Comparison of ENCODE assay signal across 8 cellular contexts in genomic region chr5:179550511-179551342, GRCh38. TPM values are rescaled to one million over a fixed set of nuclear protein-coding genes. Genes with fewer than 3 reads are reported as not detected.
DNase-seq lines count a peak whose midpoint lies in the region; ATAC-seq and TF ChIP-seq lines count a peak whose summit lies in the region.

TSS of gene RUFY1 (plus strand) at chr5:179550554. CDS start at chr5:179550570, 16 bp downstream.

- peak; percentile 91 for DNase-seq in D341Med (ENCODE audit: low spot score)
- DNase-seq in HS-5 (ENCODE audit: low read depth) = peak; percentile 53
- DNase-seq in Peyer's patch = peak; percentile 79 to 94 (median 93)
- peak; percentile 83 for DNase-seq in activated T-helper 1 cell treated with anti-CD3 and anti-CD28 coated beads, Interleukin-12 subunit alpha, Interleukin-12 subunit beta, Interleukin-2, Interleukin-4 antibody, amounts not matched to agents 30 ng/mL and 10 ng/mL and 1 ng/mL, durations not matched to agents 14 hours and 24 hours and 36 hours (ENCODE audit: low spot score)
- DNase-seq in fibroblast of mammary gland (ENCODE audit: low read depth) = peak; percentile 73
- DNase-seq in natural killer cell treated with Interleukin-12 subunit alpha and Interleukin-12 subunit beta and Interleukin-15 and Interleukin-18, amount 100 ng/mL, for 72 hours (ENCODE audit: low spot score) = peak; percentile 91
- DNase-seq in stimulated activated naive CD4-positive, alpha-beta T cell treated with Interleukin-2 at 50 U/mL for 16 hours (lab: John Stamatoyannopoulos, UW) = peak; percentile 81

- H3K27me3 Mint-ChIP-seq in activated T-helper 1 cell treated with anti-CD3 and anti-CD28 coated beads, Interleukin-12 subunit alpha, Interleukin-12 subunit beta, Interleukin-2, Interleukin-4 antibody, amounts not matched to agents 30 ng/mL and 10 ng/mL and 1 ng/mL, durations not matched to agents 14 hours and 24 hours and 36 hours (ENCODE audit: insufficient read depth) = peaks cover 2% of the 10 kb centered on the region
- H3K27me3 Mint-ChIP-seq in natural killer cell treated with Interleukin-12 subunit alpha and Interleukin-12 subunit beta and Interleukin-15 and Interleukin-18, amount 100 ng/mL, for 72 hours = no peaks in the 10 kb centered on the region

- peak; percentile 79 to 88 for TF ChIP-seq POLR2A in Peyer's patch (IDR thresholded peaks at IDR 0.05)

- peak within 1 kb of the TSS; percentile 99 for H3K4me3 Mint-ChIP-seq in activated T-helper 1 cell treated with anti-CD3 and anti-CD28 coated beads, Interleukin-12 subunit alpha, Interleukin-12 subunit beta, Interleukin-2, Interleukin-4 antibody, amounts not matched to agents 30 ng/mL and 10 ng/mL and 1 ng/mL, durations not matched to agents 14 hours and 24 hours and 36 hours
- H3K4me3 Mint-ChIP-seq in natural killer cell treated with Interleukin-12 subunit alpha and Interleukin-12 subunit beta and Interleukin-15 and Interleukin-18, amount 100 ng/mL, for 72 hours = peak within 1 kb of the TSS; percentile 99

- intact Hi-C loops in activated T-helper 1 cell treated with anti-CD3 and anti-CD28 coated beads, Interleukin-12 subunit alpha, Interleukin-12 subunit beta, Interleukin-2, Interleukin-4 antibody, amounts not matched to agents 30 ng/mL and 10 ng/mL and 1 ng/mL, durations not matched to agents 14 hours and 24 hours and 36 hours (cut with micrococcal nuclease) = loop anchor here (1.0 to 10.0 kb wide), 11 partner anchors 9 to 1694 kb away; partner anchors contain the start of genes CANX, CLK4, HNRNPH1 and MAML1

- peak within 1 kb of the TSS; percentile 95 to 99 (median 97) for H3K27ac ChIP-seq in Peyer's patch

- peak; percentile 49 for ATAC-seq in GM19468 (IDR thresholded peaks at IDR 0.05; ENCODE audit: extremely low read depth, unreplicated experiment)
- peak; percentile 92 to 94 for ATAC-seq in natural killer cell treated with Interleukin-12 subunit alpha and Interleukin-12 subunit beta and Interleukin-15 and Interleukin-18, amount 100 ng/mL, for 72 hours

- H3K4me1 Mint-ChIP-seq in activated T-helper 1 cell treated with anti-CD3 and anti-CD28 coated beads, Interleukin-12 subunit alpha, Interleukin-12 subunit beta, Interleukin-2, Interleukin-4 antibody, amounts not matched to agents 30 ng/mL and 10 ng/mL and 1 ng/mL, durations not matched to agents 14 hours and 24 hours and 36 hours (ENCODE audit: low read depth) = peaks cover 28% of the 10 kb centered on the region
- peaks cover 11 to 22% of the 10 kb centered on the region in 2 donors for H3K4me1 Mint-ChIP-seq in natural killer cell treated with Interleukin-12 subunit alpha and Interleukin-12 subunit beta and Interleukin-15 and Interleukin-18, amount 100 ng/mL, for 72 hours (ENCODE audit: low read depth in 2 of 2)

- H3K9me3 ChIP-seq in Peyer's patch = no peaks in the 10 kb centered on the region

- TF ChIP-seq CTCF in Peyer's patch (IDR thresholded peaks at IDR 0.05) = peak in 4 of 6 experiments; percentile 22 to 53 (median 39)
- no peak for TF ChIP-seq CTCF in fibroblast of mammary gland (conservative IDR thresholded peaks at IDR 0.05; ENCODE audit: control insufficient read depth, insufficient read depth, low read depth, low read length)

- no peaks in the 10 kb centered on the region for H3K9me3 Mint-ChIP-seq in activated T-helper 1 cell treated with anti-CD3 and anti-CD28 coated beads, Interleukin-12 subunit alpha, Interleukin-12 subunit beta, Interleukin-2, Interleukin-4 antibody, amounts not matched to agents 30 ng/mL and 10 ng/mL and 1 ng/mL, durations not matched to agents 14 hours and 24 hours and 36 hours
- H3K9me3 Mint-ChIP-seq in natural killer cell treated with Interleukin-12 subunit alpha and Interleukin-12 subunit beta and Interleukin-15 and Interleukin-18, amount 100 ng/mL, for 72 hours = no peaks in the 10 kb centered on the region

- no peaks in the 10 kb centered on the region for H3K27me3 ChIP-seq in Peyer's patch

- no peaks in the 10 kb centered on the region for H3K36me3 ChIP-seq in Peyer's patch

- peak within 1 kb of the TSS; percentile 99 for H3K27ac Mint-ChIP-seq in activated T-helper 1 cell treated with anti-CD3 and anti-CD28 coated beads, Interleukin-12 subunit alpha, Interleukin-12 subunit beta, Interleukin-2, Interleukin-4 antibody, amounts not matched to agents 30 ng/mL and 10 ng/mL and 1 ng/mL, durations not matched to agents 14 hours and 24 hours and 36 hours
- H3K27ac Mint-ChIP-seq in natural killer cell treated with Interleukin-12 subunit alpha and Interleukin-12 subunit beta and Interleukin-15 and Interleukin-18, amount 100 ng/mL, for 72 hours = peak within 1 kb of the TSS; percentile 90 to 94

- peak within 1 kb of the TSS; percentile 84 to 97 (median 90) for H3K4me3 ChIP-seq in Peyer's patch
- peak within 1 kb of the TSS; percentile 88 for H3K4me3 ChIP-seq in fibroblast of mammary gland (ENCODE audit: control insufficient read depth, low read depth, low read length)

- peaks cover 4% of the 10 kb centered on the region for H3K36me3 Mint-ChIP-seq in activated T-helper 1 cell treated with anti-CD3 and anti-CD28 coated beads, Interleukin-12 subunit alpha, Interleukin-12 subunit beta, Interleukin-2, Interleukin-4 antibody, amounts not matched to agents 30 ng/mL and 10 ng/mL and 1 ng/mL, durations not matched to agents 14 hours and 24 hours and 36 hours (ENCODE audit: low read depth)
- peaks cover 5% of the 10 kb centered on the region for H3K36me3 Mint-ChIP-seq in natural killer cell treated with Interleukin-12 subunit alpha and Interleukin-12 subunit beta and Interleukin-15 and Interleukin-18, amount 100 ng/mL, for 72 hours

- peaks cover 0 to 33% (median 3%) of the 10 kb centered on the region in 4 donors for H3K4me1 ChIP-seq in Peyer's patch

RNA-seq across cellular contexts. Expression of gene RUFY1, which starts in this region (rescaled TPM):
- total RNA-seq in Peyer's patch = 100 to 1,000 TPM in 1 of 4 donors, 10 to 100 TPM in 3; 25.0 to 133 (median 63.6) TPM
- total RNA-seq in activated T-helper 1 cell treated with anti-CD3 and anti-CD28 coated beads, Interleukin-12 subunit alpha, Interleukin-12 subunit beta, Interleukin-2, Interleukin-4 antibody, amounts not matched to agents 30 ng/mL and 10 ng/mL and 1 ng/mL, durations not matched to agents 14 hours and 24 hours and 36 hours = 37.0 and 38.3 TPM in 2 replicates
- total RNA-seq in natural killer cell treated with Interleukin-12 subunit alpha and Interleukin-12 subunit beta and Interleukin-15 and Interleukin-18, amount 100 ng/mL, for 72 hours = 10 to 100 TPM; 29.2 to 41.0 TPM

Comparison
In these comparisons a context has a peak if more than half of its experiments do, and no peak if none do; other contexts are left out.
1. Peak in every context shown above with its lines: DNase-seq, ATAC-seq, H3K4me3 ChIP-seq and H3K27ac ChIP-seq.